Comparison of ENCODE assay signal across 3 cellular contexts in the genomic region with DNA sequence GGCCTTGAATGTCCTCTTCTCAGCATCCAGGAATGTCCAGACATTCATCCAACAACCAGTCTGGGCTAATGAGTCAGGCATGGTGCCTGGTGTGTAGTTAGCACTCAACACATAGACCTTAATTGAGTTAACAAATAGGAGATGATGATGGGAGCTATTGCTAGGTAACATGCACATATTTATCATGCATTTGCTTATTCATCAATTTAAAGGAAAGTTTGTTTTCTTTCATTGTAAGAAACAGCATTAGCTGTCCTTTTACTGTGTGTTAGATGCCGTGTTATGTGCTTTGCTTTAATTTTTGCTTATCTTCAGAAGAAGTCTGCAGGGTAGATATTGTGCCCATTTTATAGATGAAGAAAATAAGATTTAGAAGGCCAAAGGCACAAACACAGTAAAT.
TF ChIP-seq lines count a peak whose summit lies in the region.

No MANE protein-coding gene starts in this region.

TF ChIP-seq in HepG2, 621 proteins besides CTCF, POLR2A, EP300 and RAD21:
- TF ChIP-seq SATB2 (CRISPR knock-in tag; IDR thresholded peaks at IDR 0.05) (no peak), MAFK (conservative IDR thresholded peaks at IDR 0.05 in 1 of 2, IDR thresholded peaks at IDR 0.05 in 1 of 2; ENCODE audit: low read length in 2 of 2) (peak; percentile 58 to 70), MAFF (IDR thresholded peaks at IDR 0.05; ENCODE audit: low read depth, low read length) (peak; percentile 62)

TF ChIP-seq in GM23338, 12 proteins besides CTCF, POLR2A, EP300 and RAD21:
- TF ChIP-seq POLR2AphosphoS5 (IDR thresholded peaks at IDR 0.05; ENCODE audit: low read depth): no peak
- TF ChIP-seq ZNF331 (CRISPR knock-in tag; IDR thresholded peaks at IDR 0.05; ENCODE audit: low read depth): no peak
- TF ChIP-seq JUNB (IDR thresholded peaks at IDR 0.05; ENCODE audit: unreplicated experiment): no peak
- TF ChIP-seq NANOG (IDR thresholded peaks at IDR 0.05; ENCODE audit: borderline replicate concordance): no peak
- no peak for TF ChIP-seq EZH2phosphoT487 (IDR thresholded peaks at IDR 0.05; ENCODE audit: unreplicated experiment)
- no peak for TF ChIP-seq CREB1 (CRISPR knock-in tag; IDR thresholded peaks at IDR 0.05; ENCODE audit: low read depth)
- TF ChIP-seq EZH2 (IDR thresholded peaks at IDR 0.05; ENCODE audit: low read depth, unreplicated experiment): no peak
- TF ChIP-seq, protein P1, sequence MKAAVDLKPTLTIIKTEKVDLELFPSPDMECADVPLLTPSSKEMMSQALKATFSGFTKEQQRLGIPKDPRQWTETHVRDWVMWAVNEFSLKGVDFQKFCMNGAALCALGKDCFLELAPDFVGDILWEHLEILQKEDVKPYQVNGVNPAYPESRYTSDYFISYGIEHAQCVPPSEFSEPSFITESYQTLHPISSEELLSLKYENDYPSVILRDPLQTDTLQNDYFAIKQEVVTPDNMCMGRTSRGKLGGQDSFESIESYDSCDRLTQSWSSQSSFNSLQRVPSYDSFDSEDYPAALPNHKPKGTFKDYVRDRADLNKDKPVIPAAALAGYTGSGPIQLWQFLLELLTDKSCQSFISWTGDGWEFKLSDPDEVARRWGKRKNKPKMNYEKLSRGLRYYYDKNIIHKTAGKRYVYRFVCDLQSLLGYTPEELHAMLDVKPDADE (IDR thresholded peaks at IDR 0.05): no peak

TF ChIP-seq in K562, 482 proteins besides CTCF, POLR2A, EP300 and RAD21:
- TF ChIP-seq SAP30 (IDR thresholded peaks at IDR 0.05; ENCODE audit: borderline replicate concordance, insufficient read depth, low read depth, low read length, poor library complexity, severe bottlenecking) (no peak), ZNF316 (IDR thresholded peaks at IDR 0.05) (peak; percentile 48; the same call in 1 of the 2 replicates), RFX1 (IDR thresholded peaks at IDR 0.05) (no peak), C11orf30 (IDR thresholded peaks at IDR 0.05; ENCODE audit: low read depth) (peak; percentile 31; the same call in 1 of the 2 replicates), ZNF175 (CRISPR knock-in tag; IDR thresholded peaks at IDR 0.05; ENCODE audit: low read depth) (no peak), HMG20A (CRISPR knock-in tag; conservative IDR thresholded peaks at IDR 0.05) (no peak)
- TF ChIP-seq, protein P2, sequence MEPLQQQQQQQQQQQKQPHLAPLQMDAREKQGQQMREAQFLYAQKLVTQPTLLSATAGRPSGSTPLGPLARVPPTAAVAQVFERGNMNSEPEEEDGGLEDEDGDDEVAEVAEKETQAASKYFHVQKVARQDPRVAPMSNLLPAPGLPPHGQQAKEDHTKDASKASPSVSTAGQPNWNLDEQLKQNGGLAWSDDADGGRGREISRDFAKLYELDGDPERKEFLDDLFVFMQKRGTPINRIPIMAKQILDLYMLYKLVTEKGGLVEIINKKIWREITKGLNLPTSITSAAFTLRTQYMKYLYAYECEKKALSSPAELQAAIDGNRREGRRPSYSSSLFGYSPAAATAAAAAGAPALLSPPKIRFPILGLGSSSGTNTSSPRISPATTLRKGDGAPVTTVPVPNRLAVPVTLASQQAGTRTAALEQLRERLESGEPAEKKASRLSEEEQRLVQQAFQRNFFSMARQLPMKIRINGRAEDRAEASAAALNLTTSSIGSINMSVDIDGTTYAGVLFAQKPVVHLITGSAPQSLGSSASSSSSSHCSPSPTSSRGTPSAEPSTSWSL (CRISPR knock-in tag; IDR thresholded peaks at IDR 0.05; ENCODE audit: borderline replicate concordance): no peak
